1 cellular context compared by ENCODE assay signal in genomic region chr12:26177303-26177702, GRCh38.
TF ChIP-seq lines count a peak whose summit lies in the region.

No MANE protein-coding gene starts in this region.

TF ChIP-seq in HepG2, 621 proteins besides CTCF, POLR2A, EP300 and RAD21:
- TF ChIP-seq ZNF777 (CRISPR knock-in tag; IDR thresholded peaks at IDR 0.05) (no peak), ARID5B (CRISPR knock-in tag; IDR thresholded peaks at IDR 0.05) (no peak), ZFX (CRISPR knock-in tag; IDR thresholded peaks at IDR 0.05; ENCODE audit: low read depth) (no peak), SNAPC5 (CRISPR knock-in tag; IDR thresholded peaks at IDR 0.05; ENCODE audit: borderline replicate concordance) (no peak), ZKSCAN5 (CRISPR knock-in tag; IDR thresholded peaks at IDR 0.05) (no peak), SCMH1 (CRISPR knock-in tag; IDR thresholded peaks at IDR 0.05; ENCODE audit: borderline replicate concordance) (no peak), HMGA1 (CRISPR knock-in tag; conservative IDR thresholded peaks at IDR 0.05) (no peak), KAT8 (CRISPR knock-in tag; IDR thresholded peaks at IDR 0.05) (no peak), TOE1 (CRISPR knock-in tag; IDR thresholded peaks at IDR 0.05) (no peak), NFYC (CRISPR knock-in tag; IDR thresholded peaks at IDR 0.05) (no peak), ZNF549 (CRISPR knock-in tag; IDR thresholded peaks at IDR 0.05) (no peak), KLF16 (CRISPR knock-in tag; IDR thresholded peaks at IDR 0.05) (no peak), ZNF703 (CRISPR knock-in tag; IDR thresholded peaks at IDR 0.05; ENCODE audit: borderline replicate concordance) (no peak), ZNF552 (CRISPR knock-in tag; IDR thresholded peaks at IDR 0.05; ENCODE audit: borderline replicate concordance) (no peak), FOXO1 (CRISPR knock-in tag; IDR thresholded peaks at IDR 0.05) (no peak)
